1 cellular context compared by ENCODE assay signal in the genomic region with DNA sequence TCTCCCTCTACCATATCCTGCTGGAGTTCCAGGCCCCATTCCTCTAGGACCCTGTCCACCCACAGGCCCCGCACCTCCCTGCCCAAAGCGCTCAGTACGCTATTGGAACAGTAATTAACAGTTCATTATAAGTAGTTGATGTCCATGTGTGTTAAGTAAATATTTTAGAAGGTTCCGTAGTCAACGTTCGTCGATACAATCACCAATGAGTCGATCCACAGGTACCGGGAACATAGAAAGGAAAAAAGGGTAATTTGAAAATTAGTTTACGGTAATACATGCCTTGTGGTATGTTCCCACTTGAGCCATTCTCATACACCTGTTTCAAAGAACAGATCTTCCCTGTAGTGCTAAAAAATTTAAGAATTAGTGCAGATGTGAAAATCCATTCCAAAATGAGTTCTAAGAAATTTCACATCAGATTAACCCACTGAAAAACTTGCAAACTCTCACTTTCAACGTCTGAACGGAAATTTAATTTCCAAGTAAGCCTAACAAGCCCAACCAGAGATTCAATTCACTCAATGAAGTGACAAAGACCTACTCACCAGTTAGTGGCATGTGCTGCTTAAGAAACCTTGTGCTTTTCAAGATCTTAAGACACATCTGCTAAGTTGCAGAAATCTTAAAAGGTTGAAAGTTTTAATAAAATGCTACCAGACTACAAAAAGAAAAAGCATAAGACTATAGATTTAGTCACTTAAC.
A peak's percentile ranks its signal among the peaks of the same experiment; 100 is the strongest.
TF ChIP-seq lines count a peak whose summit lies in the region.

No MANE protein-coding gene starts in this region.

TF ChIP-seq in HepG2, 621 proteins besides CTCF, POLR2A, EP300 and RAD21 (continued from another document):
- TF ChIP-seq, protein P1, sequence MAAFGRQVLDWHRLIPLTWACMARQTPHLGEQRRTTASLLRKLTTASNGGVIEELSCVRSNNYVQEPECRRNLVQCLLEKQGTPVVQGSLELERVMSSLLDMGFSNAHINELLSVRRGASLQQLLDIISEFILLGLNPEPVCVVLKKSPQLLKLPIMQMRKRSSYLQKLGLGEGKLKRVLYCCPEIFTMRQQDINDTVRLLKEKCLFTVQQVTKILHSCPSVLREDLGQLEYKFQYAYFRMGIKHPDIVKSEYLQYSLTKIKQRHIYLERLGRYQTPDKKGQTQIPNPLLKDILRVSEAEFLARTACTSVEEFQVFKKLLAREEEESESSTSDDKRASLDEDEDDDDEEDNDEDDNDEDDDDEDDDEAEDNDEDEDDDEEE (CRISPR knock-in tag; IDR thresholded peaks at IDR 0.05): no peak
- TF ChIP-seq TRIM24 (CRISPR knock-in tag; IDR thresholded peaks at IDR 0.05): no peak
- TF ChIP-seq POLR2AphosphoS5 (IDR thresholded peaks at IDR 0.05; ENCODE audit: low read depth, low read length): 0 out of 2 replicates have a peak, but pooled peaks have one; percentile 26
- TF ChIP-seq SP2 (CRISPR knock-in tag; IDR thresholded peaks at IDR 0.05): no peak
- TF ChIP-seq, protein P2, sequence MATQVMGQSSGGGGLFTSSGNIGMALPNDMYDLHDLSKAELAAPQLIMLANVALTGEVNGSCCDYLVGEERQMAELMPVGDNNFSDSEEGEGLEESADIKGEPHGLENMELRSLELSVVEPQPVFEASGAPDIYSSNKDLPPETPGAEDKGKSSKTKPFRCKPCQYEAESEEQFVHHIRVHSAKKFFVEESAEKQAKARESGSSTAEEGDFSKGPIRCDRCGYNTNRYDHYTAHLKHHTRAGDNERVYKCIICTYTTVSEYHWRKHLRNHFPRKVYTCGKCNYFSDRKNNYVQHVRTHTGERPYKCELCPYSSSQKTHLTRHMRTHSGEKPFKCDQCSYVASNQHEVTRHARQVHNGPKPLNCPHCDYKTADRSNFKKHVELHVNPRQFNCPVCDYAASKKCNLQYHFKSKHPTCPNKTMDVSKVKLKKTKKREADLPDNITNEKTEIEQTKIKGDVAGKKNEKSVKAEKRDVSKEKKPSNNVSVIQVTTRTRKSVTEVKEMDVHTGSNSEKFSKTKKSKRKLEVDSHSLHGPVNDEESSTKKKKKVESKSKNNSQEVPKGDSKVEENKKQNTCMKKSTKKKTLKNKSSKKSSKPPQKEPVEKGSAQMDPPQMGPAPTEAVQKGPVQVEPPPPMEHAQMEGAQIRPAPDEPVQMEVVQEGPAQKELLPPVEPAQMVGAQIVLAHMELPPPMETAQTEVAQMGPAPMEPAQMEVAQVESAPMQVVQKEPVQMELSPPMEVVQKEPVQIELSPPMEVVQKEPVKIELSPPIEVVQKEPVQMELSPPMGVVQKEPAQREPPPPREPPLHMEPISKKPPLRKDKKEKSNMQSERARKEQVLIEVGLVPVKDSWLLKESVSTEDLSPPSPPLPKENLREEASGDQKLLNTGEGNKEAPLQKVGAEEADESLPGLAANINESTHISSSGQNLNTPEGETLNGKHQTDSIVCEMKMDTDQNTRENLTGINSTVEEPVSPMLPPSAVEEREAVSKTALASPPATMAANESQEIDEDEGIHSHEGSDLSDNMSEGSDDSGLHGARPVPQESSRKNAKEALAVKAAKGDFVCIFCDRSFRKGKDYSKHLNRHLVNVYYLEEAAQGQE (IDR thresholded peaks at IDR 0.05; ENCODE audit: borderline replicate concordance in 1 of 2, low read depth in 1 of 2, low read length in 2 of 2): no peak
TF ChIP-seq in HepG2: peak in this region for 5.
